Comparison of ENCODE assay signal across 31 cellular contexts in the genomic region with DNA sequence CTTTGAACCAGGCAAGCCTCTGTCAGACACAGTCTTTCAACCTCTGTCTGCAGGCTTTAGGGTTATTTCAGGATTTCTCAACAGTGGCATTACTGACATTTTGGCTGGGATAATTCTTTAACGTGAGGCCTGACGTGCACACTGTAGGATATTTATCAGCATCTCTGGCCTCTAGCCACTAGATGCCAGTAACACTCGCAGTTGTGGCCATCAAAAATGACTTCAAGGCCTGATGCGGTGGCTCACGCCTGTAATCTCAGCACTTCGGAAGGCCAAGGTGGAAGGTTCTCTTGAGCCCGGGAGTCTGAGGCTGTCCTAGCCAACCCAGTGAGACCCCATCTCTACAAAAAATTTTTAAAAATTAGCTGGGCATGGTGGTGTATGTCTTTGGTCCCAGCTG.
"Had no signal": no experiment of that assay in that cellular context is flagged by ENCODE, and none has a peak within 500 bp of the region (broad histone marks: within the 10 kb centered on the region; RNA-seq: fewer than 3 reads in every experiment).

No MANE protein-coding gene starts in this region.

- H3K27ac ChIP-seq: ascending aorta, body of pancreas, SJSA1 had no signal

- FAIRE-seq: bronchial epithelial cell, RCC 7860 had no signal

- ATAC-seq: activated CD8-positive, alpha-beta memory T cell treated with anti-CD3 and anti-CD28 coated beads, Interleukin-2, amount 10 ng/mL, durations not matched to agents 7 days and 5 days; activated CD8-positive, alpha-beta T cell treated with anti-CD3 and anti-CD28 coated beads, Interleukin-2, amount 10 ng/mL, durations not matched to agents 7 days and 5 days; activated naive CD4-positive, alpha-beta T cell treated with anti-CD3 and anti-CD28 coated beads, Interleukin-2, amount 50 U/mL, for 72 hours; activated naive CD8-positive, alpha-beta T cell treated with anti-CD3 and anti-CD28 coated beads, Interleukin-2, amount 50 U/mL, for 24 hours; activated T-cell treated with anti-CD3 and anti-CD28 coated beads, Interleukin-2, amount 50 U/mL, for 4 hours; body of pancreas; SK-N-SH treated with all-trans-retinoic acid at 6 μM for 48 hours; WTC11 had no signal

- H3K9me3 ChIP-seq: ascending aorta, body of pancreas, SJSA1 had no signal

- H3K27ac Mint-ChIP-seq: activated CD8-positive, alpha-beta memory T cell treated with anti-CD3 and anti-CD28 coated beads, Interleukin-2, amount 10 ng/mL, durations not matched to agents 7 days and 5 days; activated CD8-positive, alpha-beta T cell treated with anti-CD3 and anti-CD28 coated beads, Interleukin-2, amount 10 ng/mL, durations not matched to agents 7 days and 5 days; activated naive CD4-positive, alpha-beta T cell treated with anti-CD3 and anti-CD28 coated beads, Interleukin-2, amount 50 U/mL, for 72 hours; T-helper 1 cell treated with Interleukin-12 subunit alpha and Interleukin-12 subunit beta and Interleukin-4 antibody, amounts not matched to agents 30 μg/mL and 1 μg/mL, for 36 hours; WTC11 had no signal

- H3K4me1 ChIP-seq: body of pancreas had no signal

- H3K36me3 ChIP-seq: ascending aorta, SJSA1 had no signal

- H3K36me3 Mint-ChIP-seq: activated CD8-positive, alpha-beta memory T cell treated with anti-CD3 and anti-CD28 coated beads, Interleukin-2, amount 10 ng/mL, durations not matched to agents 7 days and 5 days; activated naive CD4-positive, alpha-beta T cell treated with anti-CD3 and anti-CD28 coated beads, Interleukin-2, amount 50 U/mL, for 72 hours; WTC11 had no signal

- H3K9me3 Mint-ChIP-seq: activated naive CD8-positive, alpha-beta T cell treated with anti-CD3 and anti-CD28 coated beads, Interleukin-2, amount 50 U/mL, for 24 hours; activated T-cell treated with anti-CD3 and anti-CD28 coated beads, Interleukin-2, amount 50 U/mL, for 4 hours; T-helper 1 cell treated with Interleukin-12 subunit alpha and Interleukin-12 subunit beta and Interleukin-4 antibody, amounts not matched to agents 30 μg/mL and 1 μg/mL, for 36 hours; WTC11 had no signal

- DNase-seq: activated CD4-positive, alpha-beta T cell treated with anti-CD3 and anti-CD28 coated beads for 48 hours; activated CD4-positive, alpha-beta T cell treated with anti-CD3 and anti-CD28 coated beads, Interleukin-2, amount 50 U/mL, for 4 hours; activated CD4-positive, CD25-positive, alpha-beta regulatory T cell treated with anti-CD3 and anti-CD28 coated beads, Interleukin-2, amount 50 U/mL, for 72 hours; activated CD8-positive, alpha-beta memory T cell treated with anti-CD3 and anti-CD28 coated beads, Interleukin-2, amount 10 ng/mL, durations not matched to agents 7 days and 5 days; activated CD8-positive, alpha-beta T cell treated with anti-CD3 and anti-CD28 coated beads, Interleukin-2, amount 10 ng/mL, durations not matched to agents 7 days and 5 days; activated effector memory CD4-positive, alpha-beta T cell treated with anti-CD3 and anti-CD28 coated beads, Interleukin-2, amount 50 U/mL, for 16 hours; activated naive CD4-positive, alpha-beta T cell treated with Interleukin-2 at 50 U/mL for 16 hours; activated naive CD8-positive, alpha-beta T cell treated with anti-CD3 and anti-CD28 coated beads, Interleukin-2, amount 50 U/mL, for 24 hours; activated T-cell treated with anti-CD3 and anti-CD28 coated beads, Interleukin-2, amount 50 U/mL, for 4 hours; amniotic stem cell; body of pancreas; central memory CD4-positive, alpha-beta T cell; Karpas-422; NCI-H1048; NCI-H146; NCI-H1930; NCI-H2107; NCI-H226; NCI-H510A; NCI-H526 treated with DMSO at 0.1 percent for 48 hours; NCI-H82; OCI-M1; SHP77 had no signal

- H3K4me3 Mint-ChIP-seq: activated CD8-positive, alpha-beta memory T cell treated with anti-CD3 and anti-CD28 coated beads, Interleukin-2, amount 10 ng/mL, durations not matched to agents 7 days and 5 days; activated CD8-positive, alpha-beta T cell treated with anti-CD3 and anti-CD28 coated beads, Interleukin-2, amount 10 ng/mL, durations not matched to agents 7 days and 5 days; activated naive CD8-positive, alpha-beta T cell treated with anti-CD3 and anti-CD28 coated beads, Interleukin-2, amount 50 U/mL, for 24 hours; activated T-cell treated with anti-CD3 and anti-CD28 coated beads, Interleukin-2, amount 50 U/mL, for 4 hours; T-helper 1 cell treated with Interleukin-12 subunit alpha and Interleukin-12 subunit beta and Interleukin-4 antibody, amounts not matched to agents 30 μg/mL and 1 μg/mL, for 36 hours; WTC11 had no signal

- H3K4me1 Mint-ChIP-seq: WTC11 had no signal

- H3K27me3 ChIP-seq: ascending aorta, body of pancreas, SJSA1 had no signal

- H3K27me3 Mint-ChIP-seq: activated naive CD8-positive, alpha-beta T cell treated with anti-CD3 and anti-CD28 coated beads, Interleukin-2, amount 50 U/mL, for 24 hours had no signal

- H3K4me3 ChIP-seq: ascending aorta, body of pancreas, SJSA1 had no signal
